ENCODE assay signal across 18 cellular contexts in the genomic region with DNA sequence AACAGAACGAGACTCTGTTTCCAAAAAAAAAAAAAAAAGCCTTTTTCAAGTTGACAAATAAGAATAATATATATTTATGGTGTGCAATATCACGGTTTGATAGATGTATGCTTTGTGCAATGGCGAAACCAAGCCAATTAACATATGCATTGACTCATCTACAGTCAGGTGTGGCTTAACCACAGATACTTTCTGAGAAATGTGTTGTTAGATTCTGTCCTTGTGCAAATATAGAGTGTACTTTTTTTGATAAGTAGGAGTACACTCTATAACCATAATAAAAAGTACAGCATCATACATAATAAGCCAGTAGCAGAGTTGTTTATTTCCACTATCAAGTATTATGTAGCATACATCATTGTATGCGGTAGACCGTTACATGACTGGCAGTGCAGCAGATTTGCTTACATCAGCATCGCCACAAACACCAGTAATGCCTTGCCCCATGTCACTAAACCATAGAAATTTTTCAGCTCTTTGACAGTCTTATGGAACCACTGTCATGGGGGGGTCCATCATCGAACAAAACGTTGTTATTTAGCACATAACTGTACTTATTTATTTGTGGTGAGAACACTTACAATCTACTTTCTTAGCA. TPM values are rescaled to one million over a fixed set of nuclear protein-coding genes. Genes with fewer than 3 reads are reported as not detected.
A peak's percentile ranks its signal among the peaks of the same experiment; 100 is the strongest.
DNase-seq lines count a peak whose midpoint lies in the region; ATAC-seq and FAIRE-seq lines count a peak whose summit lies in the region.
"Had no signal": no experiment of that assay in that cellular context is flagged by ENCODE, and none has a peak within 500 bp of the region (broad histone marks: within the 10 kb centered on the region; RNA-seq: fewer than 3 reads in every experiment).

No MANE protein-coding gene starts in this region.

- no peak overlapping the region for H3K4me3 Mint-ChIP-seq in activated T-helper 17 cell treated with anti-CD3 and anti-CD28 coated beads, Interleukin-2, amount 50 U/mL, for 72 hours
- H3K4me3 Mint-ChIP-seq: CD4-positive, alpha-beta T cell; H9; HFFc6 had no signal

- H3K4me1 Mint-ChIP-seq in activated T-helper 17 cell treated with anti-CD3 and anti-CD28 coated beads, Interleukin-2, amount 50 U/mL, for 72 hours: no peaks in the 10 kb centered on the region

- DNase-seq in activated naive CD4-positive, alpha-beta T cell treated with anti-CD3 and anti-CD28 coated beads, Interleukin-2, amount 50 U/mL, for 72 hours (ENCODE audit: low spot score in 2 of 2): no peak
- no peak for DNase-seq in activated naive CD4-positive, alpha-beta T cell treated with Interleukin-2 at 50 U/mL for 16 hours
- DNase-seq in HTR-8/SVneo (ENCODE audit: insufficient read length, low spot score) (no peak), kidney tubule cell (ENCODE audit: low spot score) (peak; percentile 11)
- DNase-seq: CD4-positive, alpha-beta T cell; COR-L47; DMS 273 treated with DMSO at 0.1 percent for 48 hours; DMS79 treated with DMSO at 0.1 percent for 48 hours; GM23248; H9; HFFc6; NCI-H1694; NCI-H2081; NCI-H2171 treated with DMSO at 0.1 percent for 48 hours had no signal

- no peak overlapping the region for H3K27ac Mint-ChIP-seq in activated naive CD4-positive, alpha-beta T cell treated with anti-CD3 and anti-CD28 coated beads, Interleukin-2, amount 50 U/mL, for 72 hours
- no peak overlapping the region for H3K27ac Mint-ChIP-seq in activated T-helper 17 cell treated with anti-CD3 and anti-CD28 coated beads, Interleukin-2, amount 50 U/mL, for 72 hours
- H3K27ac Mint-ChIP-seq: CD4-positive, alpha-beta T cell; HFFc6 had no signal

- peaks cover 11% of the 10 kb centered on the region for H3K27me3 Mint-ChIP-seq in activated T-helper 17 cell treated with anti-CD3 and anti-CD28 coated beads, Interleukin-2, amount 50 U/mL, for 72 hours

- FAIRE-seq in HTR-8/SVneo (lab: Jason Lieb, UNC): peak; percentile 48

- no peaks in the 10 kb centered on the region for H3K9me3 Mint-ChIP-seq in activated naive CD4-positive, alpha-beta T cell treated with anti-CD3 and anti-CD28 coated beads, Interleukin-2, amount 50 U/mL, for 72 hours
- H3K9me3 Mint-ChIP-seq in activated T-helper 17 cell treated with anti-CD3 and anti-CD28 coated beads, Interleukin-2, amount 50 U/mL, for 72 hours: no peaks in the 10 kb centered on the region
- H3K9me3 Mint-ChIP-seq: CD4-positive, alpha-beta T cell had no signal

- peak; percentile 29 to 71 for ATAC-seq in activated naive CD4-positive, alpha-beta T cell treated with anti-CD3 and anti-CD28 coated beads, Interleukin-2, amount 50 U/mL, for 72 hours
- peak; percentile 67 for ATAC-seq in activated T-helper 17 cell treated with anti-CD3 and anti-CD28 coated beads, Interleukin-2, amount 50 U/mL, for 72 hours (replicated peaks)
- ATAC-seq in HG03039 (IDR thresholded peaks at IDR 0.05; ENCODE audit: unreplicated experiment): no peak
- ATAC-seq in HG02973 (IDR thresholded peaks at IDR 0.05; ENCODE audit: unreplicated experiment): no peak
- ATAC-seq: Right ventricle myocardium inferior had no signal

- no peaks in the 10 kb centered on the region for H3K36me3 Mint-ChIP-seq in activated naive CD4-positive, alpha-beta T cell treated with anti-CD3 and anti-CD28 coated beads, Interleukin-2, amount 50 U/mL, for 72 hours
- H3K36me3 Mint-ChIP-seq in activated T-helper 17 cell treated with anti-CD3 and anti-CD28 coated beads, Interleukin-2, amount 50 U/mL, for 72 hours (ENCODE audit: low read depth): no peaks in the 10 kb centered on the region

RNA-seq across cellular contexts. Expression of a gene that starts 59.2 kb away (rescaled TPM):
- total RNA-seq in activated naive CD4-positive, alpha-beta T cell treated with anti-CD3 and anti-CD28 coated beads, Interleukin-2, amount 50 U/mL, for 72 hours: 1 to 10 TPM in 1 of 2 donors, under 1 TPM in 1; 0.39 to 1.1 TPM
- total RNA-seq in activated T-helper 17 cell treated with anti-CD3 and anti-CD28 coated beads, Interleukin-2, amount 50 U/mL, for 72 hours: under 1 TPM; 0.69 TPM

Comparison
In these comparisons a context has a peak if more than half of its experiments do, and no peak if none do; other contexts are left out.
1. ATAC-seq: peak in activated naive CD4-positive, alpha-beta T cell treated with anti-CD3 and anti-CD28 coated beads, Interleukin-2, amount 50 U/mL, for 72 hours (2 of 2) and activated T-helper 17 cell treated with anti-CD3 and anti-CD28 coated beads, Interleukin-2, amount 50 U/mL, for 72 hours (single experiment); none in HG03039 (single experiment) and HG02973 (single experiment).